In the genomic region with DNA sequence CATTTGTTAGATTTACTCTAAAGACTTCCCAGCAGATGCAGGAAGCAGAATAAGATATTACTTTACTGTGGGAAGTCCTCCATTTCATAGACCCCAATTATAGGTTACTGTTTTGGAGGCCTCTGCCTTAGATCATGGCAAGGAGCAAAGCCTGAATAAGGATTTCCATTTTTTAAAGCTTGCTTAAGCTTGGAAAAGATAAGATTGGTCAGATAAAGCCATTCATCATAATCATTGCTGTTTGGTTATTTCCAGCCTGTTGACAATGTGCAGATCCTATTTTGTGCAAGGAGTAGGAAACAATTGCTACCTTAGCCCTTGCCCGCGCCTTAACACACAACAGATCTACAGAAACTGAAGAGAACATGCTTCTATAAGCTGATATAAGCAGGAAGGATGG, we compare ENCODE assay signal across 23 cellular contexts.
"Had no signal": no experiment of that assay in that cellular context is flagged by ENCODE, and none has a peak within 500 bp of the region (broad histone marks: within the 10 kb centered on the region; RNA-seq: fewer than 3 reads in every experiment).

No MANE protein-coding gene starts in this region.

- H3K4me3 Mint-ChIP-seq: effector memory CD8-positive, alpha-beta T cell; memory B cell; natural killer cell; stimulated activated naive CD8-positive, alpha-beta T cell treated with anti-CD3 and anti-CD28 coated beads, Interleukin-15, amount 100 ng/mL, for 72 hours had no signal

- H3K36me3 Mint-ChIP-seq: memory B cell, natural killer cell had no signal

- H3K9me3 Mint-ChIP-seq: effector memory CD8-positive, alpha-beta T cell; memory B cell; natural killer cell; stimulated activated naive CD8-positive, alpha-beta T cell treated with anti-CD3 and anti-CD28 coated beads, Interleukin-15, amount 100 ng/mL, for 72 hours had no signal

- H3K27ac ChIP-seq: pancreas, right lobe of liver, suprapubic skin, transverse colon, upper lobe of right lung, uterus had no signal

- H3K27ac Mint-ChIP-seq: effector memory CD8-positive, alpha-beta T cell; memory B cell; natural killer cell; progenitor cell of endocrine pancreas; stimulated activated naive CD8-positive, alpha-beta T cell treated with anti-CD3 and anti-CD28 coated beads, Interleukin-15, amount 100 ng/mL, for 72 hours had no signal

- FAIRE-seq: frontal cortex, kidney, small intestine had no signal

- H3K27me3 ChIP-seq: right lobe of liver, suprapubic skin, upper lobe of right lung, uterus had no signal

- H3K4me1 Mint-ChIP-seq: memory B cell; natural killer cell; stimulated activated naive CD8-positive, alpha-beta T cell treated with anti-CD3 and anti-CD28 coated beads, Interleukin-15, amount 100 ng/mL, for 72 hours had no signal

- H3K4me3 ChIP-seq: lung, pancreas, right lobe of liver, suprapubic skin, transverse colon, upper lobe of right lung, uterus had no signal

- H3K4me1 ChIP-seq: right lobe of liver, suprapubic skin, transverse colon, upper lobe of right lung, uterus had no signal

- DNase-seq: cortex of kidney; effector memory CD8-positive, alpha-beta T cell; kidney; natural killer cell; occipital lobe; pancreas; right lobe of liver; small intestine; stimulated activated CD4-positive, alpha-beta T cell treated with anti-CD3 and anti-CD28 coated beads, Interleukin-12 subunit alpha, Interleukin-12 subunit beta, amount 100 ng/mL, for 4 hours; stimulated activated CD4-positive, alpha-beta T cell treated with anti-CD3 and anti-CD28 coated beads, Interleukin-1b, Interleukin-23, amount 100 ng/mL, for 48 hours; stimulated activated CD4-positive, alpha-beta T cell treated with anti-CD3 and anti-CD28 coated beads, Interleukin-4, amount 100 ng/mL, for 1 hour; stimulated activated CD8-positive, alpha-beta memory T cell treated with anti-CD3 and anti-CD28 coated beads, Interleukin-4, amount 100 ng/mL, for 48 hours; stimulated activated naive CD4-positive, alpha-beta T cell; stimulated activated naive CD8-positive, alpha-beta T cell treated with anti-CD3 and anti-CD28 coated beads, Interleukin-15, amount 100 ng/mL, for 72 hours; transverse colon; upper lobe of right lung; uterus had no signal

- ATAC-seq: effector memory CD8-positive, alpha-beta T cell; left lobe of liver; natural killer cell; pancreas; right lobe of liver; stimulated activated naive CD8-positive, alpha-beta T cell treated with anti-CD3 and anti-CD28 coated beads, Interleukin-15, amount 100 ng/mL, for 72 hours; upper lobe of right lung had no signal

- H3K9me3 ChIP-seq: pancreas, right lobe of liver, suprapubic skin, transverse colon, upper lobe of right lung, uterus had no signal

- H3K36me3 ChIP-seq: pancreas, right lobe of liver, suprapubic skin, transverse colon, upper lobe of right lung, uterus had no signal
